Comparison of ENCODE assay signal across 8 cellular contexts in genomic region chr5:173689713-173690360, GRCh38.
DNase-seq lines count a peak whose midpoint lies in the region; ATAC-seq and TF ChIP-seq lines count a peak whose summit lies in the region.

No MANE protein-coding gene starts in this region.

- H3K36me3 Mint-ChIP-seq in Calu3 (ENCODE audit: insufficient read depth, unreplicated experiment): no peaks in the 10 kb centered on the region
- H3K36me3 Mint-ChIP-seq in WTC11: peaks cover 20% of the 10 kb centered on the region
- H3K36me3 Mint-ChIP-seq in natural killer cell treated with Interleukin-12 subunit alpha and Interleukin-12 subunit beta and Interleukin-15 and Interleukin-18, amount 100 ng/mL, for 72 hours: no peaks in the 10 kb centered on the region

- H3K4ac ChIP-seq in mesenchymal stem cell (ENCODE audit: low read depth in 1 of 2, low read length in 2 of 2): no peak overlapping the region

- peak overlapping the region; percentile 28 for H3K4me3 Mint-ChIP-seq in Calu3 (ENCODE audit: low read depth, unreplicated experiment)
- H3K4me3 Mint-ChIP-seq in WTC11: no peak overlapping the region
- H3K4me3 Mint-ChIP-seq in natural killer cell treated with Interleukin-12 subunit alpha and Interleukin-12 subunit beta and Interleukin-15 and Interleukin-18, amount 100 ng/mL, for 72 hours: no peak overlapping the region

- H2AK5ac ChIP-seq in mesenchymal stem cell (ENCODE audit: low read length, severe bottlenecking): peak overlapping the region; percentile 36

- peak overlapping the region; percentile 15 for H2BK5ac ChIP-seq in mesenchymal stem cell (ENCODE audit: low read depth, low read length, poor library complexity, severe bottlenecking)

- WGBS in mesenchymal stem cell: 67% methylated on average over 13 of the region's 13 CpGs

- H3K27ac ChIP-seq in mesenchymal stem cell (ENCODE audit: low read length, poor library complexity, severe bottlenecking): peak overlapping the region; percentile 88

- no peak overlapping the region for H2BK120ac ChIP-seq in mesenchymal stem cell (ENCODE audit: low read depth, low read length)

- H3K4me1 ChIP-seq in mesenchymal stem cell (ENCODE audit: control insufficient read depth, insufficient read depth, low read depth, low read length): peaks cover 18% of the 10 kb centered on the region

- H3K4me2 ChIP-seq in mesenchymal stem cell (ENCODE audit: low read length, poor library complexity, severe bottlenecking): peak overlapping the region; percentile 51

- peaks cover 27% of the 10 kb centered on the region for H3K4me1 Mint-ChIP-seq in Calu3 (ENCODE audit: low read depth, unreplicated experiment)
- H3K4me1 Mint-ChIP-seq in WTC11: peaks cover 18% of the 10 kb centered on the region
- H3K4me1 Mint-ChIP-seq in natural killer cell treated with Interleukin-12 subunit alpha and Interleukin-12 subunit beta and Interleukin-15 and Interleukin-18, amount 100 ng/mL, for 72 hours (ENCODE audit: low read depth in 2 of 2): no peaks in the 10 kb centered on the region

- no peak overlapping the region for H3K14ac ChIP-seq in mesenchymal stem cell (ENCODE audit: low read length in 2 of 2)

- H3K27me3 ChIP-seq in mesenchymal stem cell (ENCODE audit: control insufficient read depth in 1 of 2, insufficient read depth in 1 of 2, low read length in 2 of 2): no peaks in the 10 kb centered on the region

- POLR2A ChIA-PET in WTC11 (lab: Charles Lee): no interaction called here

- H2BK15ac ChIP-seq in mesenchymal stem cell (ENCODE audit: low read depth, poor library complexity, severe bottlenecking): no peak overlapping the region

- H3K79me1 ChIP-seq in mesenchymal stem cell (replicated peaks; ENCODE audit: low read length, poor library complexity, severe bottlenecking): no peaks in the 10 kb centered on the region

- TSS peak; percentile 82 for BruUV-seq in Calu3 (replicated peaks; lab: Mats Ljungman, UMichigan)

- peak overlapping the region in 1 of 2 experiments; percentile 26 for H2BK12ac ChIP-seq in mesenchymal stem cell (ENCODE audit: low read length in 2 of 2)

- H3K9ac ChIP-seq in mesenchymal stem cell (ENCODE audit: low read length): no peak overlapping the region

- intact Hi-C loops in Calu3 (cut with micrococcal nuclease; ENCODE audit: unreplicated experiment): loop anchor here (1.0 to 5.0 kb wide), 3 partner anchors 77 to 283 kb away; no protein-coding TSS in a partner anchor

- no peaks in the 10 kb centered on the region for H3K36me3 ChIP-seq in mesenchymal stem cell (ENCODE audit: control insufficient read depth in 1 of 2, insufficient read depth in 2 of 2, low read depth in 1 of 2, low read length in 2 of 2)

- CTCF ChIA-PET in Calu3 (lab: Charles Lee) (interaction anchor here (0.5 to 1.5 kb wide), 6 partner anchors 42 to 284 kb away, joined by 3 to 4 read pairs (median 4); partner anchors contain the start of gene CPEB4), WTC11 (lab: Charles Lee) (interaction anchor here (1.0 to 2.2 kb wide), 10 partner anchors 16 to 295 kb away, joined by 3 to 7 read pairs (median 4); no protein-coding TSS in a partner anchor)

- H3K27me3 Mint-ChIP-seq in Calu3 (ENCODE audit: unreplicated experiment): no peaks in the 10 kb centered on the region
- H3K27me3 Mint-ChIP-seq in WTC11 (ENCODE audit: low read depth): peaks cover 3% of the 10 kb centered on the region; the same call in 1 of the 2 replicates
- H3K27me3 Mint-ChIP-seq in natural killer cell treated with Interleukin-12 subunit alpha and Interleukin-12 subunit beta and Interleukin-15 and Interleukin-18, amount 100 ng/mL, for 72 hours: peaks cover 5 to 6% of the 10 kb centered on the region in 2 donors

- no peak overlapping the region for H3K4me3 ChIP-seq in mesenchymal stem cell (ENCODE audit: insufficient read depth in 1 of 2, low read depth in 1 of 2, low read length in 2 of 2)

- H3K9me3 ChIP-seq in mesenchymal stem cell (ENCODE audit: control insufficient read depth, low read length): peaks cover 3% of the 10 kb centered on the region

- peaks cover 8% of the 10 kb centered on the region for H3K9me3 Mint-ChIP-seq in Calu3 (ENCODE audit: low read depth, unreplicated experiment)
- peaks cover 23% of the 10 kb centered on the region for H3K9me3 Mint-ChIP-seq in WTC11
- H3K9me3 Mint-ChIP-seq in natural killer cell treated with Interleukin-12 subunit alpha and Interleukin-12 subunit beta and Interleukin-15 and Interleukin-18, amount 100 ng/mL, for 72 hours: no peaks in the 10 kb centered on the region

- H2AFZ ChIP-seq in mesenchymal stem cell (ENCODE audit: low read depth, low read length): peak overlapping the region; percentile 43

- H4K91ac ChIP-seq in mesenchymal stem cell (ENCODE audit: low read length): no peak overlapping the region

- DNase-seq in Calu3 (peak; percentile 35), WTC11 (ENCODE audit: low spot score) (no peak), mesenchymal stem cell (no peak), NCI-H1694 (lab: John Stamatoyannopoulos, UW) (no peak), RPMI8226 (no peak)
- DNase-seq in natural killer cell treated with Interleukin-12 subunit alpha and Interleukin-12 subunit beta and Interleukin-15 and Interleukin-18, amount 100 ng/mL, for 72 hours (ENCODE audit: low spot score): no peak

- H3K27ac Mint-ChIP-seq in Calu3 (ENCODE audit: unreplicated experiment) (peak overlapping the region; percentile 66), WTC11 (no peak overlapping the region; the same call in 1 of the 2 replicates)
- H3K27ac Mint-ChIP-seq in natural killer cell treated with Interleukin-12 subunit alpha and Interleukin-12 subunit beta and Interleukin-15 and Interleukin-18, amount 100 ng/mL, for 72 hours: no peak overlapping the region

- ATAC-seq in GM21390 (IDR thresholded peaks at IDR 0.05; ENCODE audit: unreplicated experiment) (peak; percentile 58), WTC11 (peak; percentile 61), HG03571 (IDR thresholded peaks at IDR 0.05; ENCODE audit: unreplicated experiment) (no peak)
- ATAC-seq in natural killer cell treated with Interleukin-12 subunit alpha and Interleukin-12 subunit beta and Interleukin-15 and Interleukin-18, amount 100 ng/mL, for 72 hours: no peak

- TF ChIP-seq CTCF in Calu3 (IDR thresholded peaks at IDR 0.05; ENCODE audit: unreplicated experiment) (no peak), WTC11 (IDR thresholded peaks at IDR 0.05) (no peak)

- no peak overlapping the region for H3K18ac ChIP-seq in mesenchymal stem cell (ENCODE audit: low read depth in 1 of 2, low read length in 2 of 2)

- no peak overlapping the region for H4K8ac ChIP-seq in mesenchymal stem cell (ENCODE audit: low read length)

- H3K23ac ChIP-seq in mesenchymal stem cell (ENCODE audit: low read length in 2 of 2): no peak overlapping the region

TF ChIP-seq in WTC11, 78 proteins besides CTCF, POLR2A, EP300 and RAD21 (continues in another document):
- TF ChIP-seq ARID4B (CRISPR knock-in tag; IDR thresholded peaks at IDR 0.05; ENCODE audit: borderline replicate concordance) (no peak), SMAD3 (CRISPR knock-in tag; IDR thresholded peaks at IDR 0.05; ENCODE audit: borderline replicate concordance) (no peak)

Comparison
In these comparisons a context has a peak if more than half of its experiments do, and no peak if none do; other contexts are left out.
1. ATAC-seq: peak in GM21390 (single experiment) and WTC11 (single experiment); none in natural killer cell treated with Interleukin-12 subunit alpha and Interleukin-12 subunit beta and Interleukin-15 and Interleukin-18, amount 100 ng/mL, for 72 hours (0 of 2) and HG03571 (single experiment).